8 cellular contexts compared by ENCODE assay signal in genomic region chr11:125591659-125592304, GRCh38. TPM values are rescaled to one million over a fixed set of nuclear protein-coding genes. Genes with fewer than 3 reads are reported as not detected.
DNase-seq lines count a peak whose midpoint lies in the region; ATAC-seq and TF ChIP-seq lines count a peak whose summit lies in the region.

No MANE protein-coding gene starts in this region.

- H3K4me3 ChIP-seq in DOHH2 (ENCODE audit: low read length) (peak overlapping the region; percentile 91), lung (peak overlapping the region; percentile 62)

- peaks cover 55% of the 10 kb centered on the region for H3K79me2 ChIP-seq in DOHH2 (ENCODE audit: control insufficient read depth, low read length)

- H3K36me3 ChIP-seq in DOHH2 (ENCODE audit: control insufficient read depth, low read length) (peaks cover 27% of the 10 kb centered on the region), lung (ENCODE audit: control insufficient read depth in 2 of 2, insufficient read depth in 2 of 2, low read length in 2 of 2) (no peaks in the 10 kb centered on the region)

- DNase-seq in HT1080 (ENCODE audit: low read depth): peak; percentile 7
- DNase-seq in activated CD4-positive, alpha-beta T cell treated with anti-CD3 and anti-CD28 coated beads for 1 hour: peak; percentile 20
- peak; percentile 57 for DNase-seq in dermis blood vessel endothelial cell
- peak; percentile 34 for DNase-seq in lung (ENCODE audit: low spot score)
- DNase-seq in stimulated activated CD8-positive, alpha-beta memory T cell treated with anti-CD3 and anti-CD28 coated beads, Interleukin-7, amount 100 ng/mL, for 48 hours (ENCODE audit: extremely low read depth in 1 of 2, low read depth in 1 of 2): peak; percentile 3 to 5
- DNase-seq in NCI-H1930 (lab: John Stamatoyannopoulos, UW): no peak

- no peaks in the 10 kb centered on the region for H3K9me3 ChIP-seq in DOHH2 (ENCODE audit: control insufficient read depth, insufficient read depth, low read length)
- H3K9me3 ChIP-seq in lung (ENCODE audit: control insufficient read depth in 2 of 2, insufficient read depth in 1 of 2, low read length in 1 of 2): no peaks in the 10 kb centered on the region

- peaks cover 29% of the 10 kb centered on the region for H3K4me1 ChIP-seq in DOHH2 (ENCODE audit: control insufficient read depth, low read length)
- peaks cover 3 to 10% of the 10 kb centered on the region in 2 donors for H3K4me1 ChIP-seq in lung (ENCODE audit: control insufficient read depth in 2 of 2, insufficient read depth in 2 of 2, low read length in 2 of 2)

- ATAC-seq in GM21423 (IDR thresholded peaks at IDR 0.05; ENCODE audit: unreplicated experiment) (peak; percentile 14), lung (ENCODE audit: insufficient read depth, low FRiP score) (peak; percentile 36)

- TF ChIP-seq CTCF in DOHH2 (IDR thresholded peaks at IDR 0.05; ENCODE audit: low read depth, low read length, poor library complexity, severe bottlenecking) (no peak), lung (IDR thresholded peaks at IDR 0.05; ENCODE audit: control extremely low read depth, extremely low read depth) (no peak)

- no peaks in the 10 kb centered on the region for H4K20me1 ChIP-seq in DOHH2 (ENCODE audit: control insufficient read depth, insufficient read depth, low read depth, low read length)

- peak overlapping the region; percentile 70 for H3K4me2 ChIP-seq in DOHH2 (ENCODE audit: low read length)

- H3K27me3 ChIP-seq in DOHH2 (ENCODE audit: control insufficient read depth, low read length): no peaks in the 10 kb centered on the region
- no peaks in the 10 kb centered on the region for H3K27me3 ChIP-seq in lung (ENCODE audit: control insufficient read depth, insufficient read depth)

- no peaks in the 10 kb centered on the region; the same call in 1 of the 2 replicates for H3F3A ChIP-seq in DOHH2 (ENCODE audit: control insufficient read depth, insufficient read depth)

- WGBS in lung, 2 donors: 1% methylated on average over 29 of the region's 29 CpGs

- H3K27ac ChIP-seq in DOHH2 (ENCODE audit: low read depth, low read length): peak overlapping the region; percentile 66
- H3K27ac ChIP-seq in lung (ENCODE audit: low read depth in 1 of 2, low read length in 1 of 2): peak overlapping the region; percentile 99

- H3K9me2 ChIP-seq in DOHH2 (replicated peaks; ENCODE audit: control insufficient read depth, low read length): no peaks in the 10 kb centered on the region

RNA-seq across cellular contexts. Expression of gene STT3A, which starts 0.9 kb away (rescaled TPM):
- total RNA-seq in HT1080 (2014; rRNA removed; shearing (Covaris generic)): 145 and 199 TPM in 2 replicates
- polyA plus RNA-seq in HT1080 (2015; cell fraction: cytosol; rRNA removed): 99.9 and 113 TPM in 2 replicates
- 345 and 398 TPM in 2 replicates for polyA plus RNA-seq in HT1080 (2015; cell fraction: nucleus; rRNA removed)
- total RNA-seq in dermis blood vessel endothelial cell (158 and 204 TPM in 2 replicates), lung (100 to 1,000 TPM; 103 to 136 TPM)
- 10 to 100 TPM; 49.6 to 99.0 TPM for polyA plus RNA-seq in lung

RNA-seq across cellular contexts. Expression of gene EI24, which starts 22.5 kb away (rescaled TPM):
- 177 and 227 TPM in 2 replicates for total RNA-seq in HT1080 (2014; rRNA removed; shearing (Covaris generic))
- 251 and 270 TPM in 2 replicates for polyA plus RNA-seq in HT1080 (2015; cell fraction: cytosol; rRNA removed)
- polyA plus RNA-seq in HT1080 (2015; cell fraction: nucleus; rRNA removed): 69.7 and 77.5 TPM in 2 replicates
- total RNA-seq in dermis blood vessel endothelial cell (122 and 152 TPM in 2 replicates), lung (10 to 100 TPM; 63.6 to 71.1 TPM)
- polyA plus RNA-seq in lung: 10 to 100 TPM; 36.7 to 84.8 TPM

RNA-seq across cellular contexts. Expression of gene CHEK1, which starts 33.2 kb away (rescaled TPM):
- 43.9 and 52.7 TPM in 2 replicates for total RNA-seq in HT1080 (2014; rRNA removed; shearing (Covaris generic))
- 35.8 and 40.6 TPM in 2 replicates for polyA plus RNA-seq in HT1080 (2015; cell fraction: cytosol; rRNA removed)
- 47.3 and 54.8 TPM in 2 replicates for polyA plus RNA-seq in HT1080 (2015; cell fraction: nucleus; rRNA removed)
- total RNA-seq in dermis blood vessel endothelial cell (20.1 and 45.7 TPM in 2 replicates), lung (1 to 10 TPM; 5.8 to 6.4 TPM)
- 1 to 10 TPM; 2.3 to 2.4 TPM for polyA plus RNA-seq in lung

Comparison
In these comparisons a context has a peak if more than half of its experiments do, and no peak if none do; other contexts are left out.
1. DNase-seq: peak in HT1080 (single experiment), activated CD4-positive, alpha-beta T cell treated with anti-CD3 and anti-CD28 coated beads for 1 hour (single experiment), dermis blood vessel endothelial cell (single experiment), lung (single experiment) and stimulated activated CD8-positive, alpha-beta memory T cell treated with anti-CD3 and anti-CD28 coated beads, Interleukin-7, amount 100 ng/mL, for 48 hours (2 of 2); none in NCI-H1930 (0 of 2).